18 cellular contexts compared by ENCODE assay signal in the genomic region with DNA sequence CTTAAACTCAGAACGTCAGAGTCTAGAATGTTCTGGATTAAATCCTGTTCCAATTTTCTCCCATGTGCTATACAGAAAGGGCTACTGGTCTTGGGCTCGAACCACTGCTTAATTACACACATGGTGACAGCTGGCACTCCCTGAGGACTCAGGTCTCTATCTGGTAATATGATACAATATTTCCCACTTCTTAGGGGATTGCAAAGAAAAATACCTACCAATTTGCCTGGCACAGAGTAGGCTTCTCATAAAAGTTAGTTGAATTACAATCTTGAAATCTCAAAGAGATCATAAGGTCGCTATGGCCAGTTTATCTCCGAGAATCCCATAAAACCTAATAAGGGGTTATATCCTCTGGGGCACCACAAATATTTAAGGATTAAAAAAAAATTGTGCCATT. TPM values are rescaled to one million over a fixed set of nuclear protein-coding genes. Genes with fewer than 3 reads are reported as not detected.
"Had no signal": no experiment of that assay in that cellular context is flagged by ENCODE, and none has a peak within 500 bp of the region (broad histone marks: within the 10 kb centered on the region; RNA-seq: fewer than 3 reads in every experiment).

No MANE protein-coding gene starts in this region.

- H3K36me3 Mint-ChIP-seq: activated naive CD8-positive, alpha-beta T cell treated with anti-CD3 and anti-CD28 coated beads for 36 hours; memory B cell; naive thymus-derived CD8-positive, alpha-beta T cell; stimulated activated naive B cell treated with anti-CD40 and anti-IgM and Interleukin-4, amounts not matched to agents 10 μg/mL and 1 μg/mL and 100 μg/mL, for 72 hours had no signal

- H3K4me3 ChIP-seq: esophagus muscularis mucosa, ovary, upper lobe of right lung had no signal

- H3K4me1 Mint-ChIP-seq: activated naive CD8-positive, alpha-beta T cell treated with anti-CD3 and anti-CD28 coated beads for 36 hours; activated T-helper 17 cell treated with anti-CD3 and anti-CD28 coated beads, Interleukin-2, amount 50 U/mL, for 72 hours; memory B cell; naive thymus-derived CD8-positive, alpha-beta T cell; stimulated activated naive B cell treated with anti-CD40 and anti-IgM and Interleukin-4, amounts not matched to agents 10 μg/mL and 1 μg/mL and 100 μg/mL, for 72 hours had no signal

- H3K27ac ChIP-seq: esophagus muscularis mucosa, ovary, upper lobe of right lung, WERI-Rb-1 had no signal

- H3K4me1 ChIP-seq: upper lobe of right lung had no signal

- H3K36me3 ChIP-seq: esophagus muscularis mucosa, ovary, upper lobe of right lung, WERI-Rb-1 had no signal

- H3K27ac Mint-ChIP-seq: activated naive CD8-positive, alpha-beta T cell treated with anti-CD3 and anti-CD28 coated beads for 36 hours; activated T-helper 17 cell treated with anti-CD3 and anti-CD28 coated beads, Interleukin-2, amount 50 U/mL, for 72 hours; dendritic cell treated with granulocyte-macrophage colony-stimulating factor and Interleukin-4, amounts not matched to agents 40 ng/mL and 50 ng/mL, for 4 days; memory B cell; naive thymus-derived CD8-positive, alpha-beta T cell; stimulated activated naive B cell treated with anti-CD40 and anti-IgM and Interleukin-4, amounts not matched to agents 10 μg/mL and 1 μg/mL and 100 μg/mL, for 72 hours had no signal

- DNase-seq: activated CD4-positive, alpha-beta T cell treated with anti-CD3 and anti-CD28 coated beads, Interleukin-2, amount 50 U/mL, for 48 hours; activated naive CD4-positive, alpha-beta T cell; activated naive CD8-positive, alpha-beta T cell treated with anti-CD3 and anti-CD28 coated beads for 36 hours; activated T-cell treated with anti-CD3 and anti-CD28 coated beads, Interleukin-2, amount 50 U/mL, for 1 hour; amniotic stem cell; effector memory CD4-positive, alpha-beta T cell; naive thymus-derived CD8-positive, alpha-beta T cell; ovary; stimulated activated CD4-positive, alpha-beta T cell treated with anti-CD3 and anti-CD28 coated beads, Interleukin-4, amount 100 ng/mL, for 4 hours; stimulated activated naive B cell treated with anti-CD40 and anti-IgM and Interleukin-4, amounts not matched to agents 10 μg/mL and 1 μg/mL and 100 μg/mL, for 72 hours; upper lobe of right lung; WERI-Rb-1 had no signal

- H3K9me3 Mint-ChIP-seq: activated naive CD8-positive, alpha-beta T cell treated with anti-CD3 and anti-CD28 coated beads for 36 hours; activated T-helper 17 cell treated with anti-CD3 and anti-CD28 coated beads, Interleukin-2, amount 50 U/mL, for 72 hours; dendritic cell treated with granulocyte-macrophage colony-stimulating factor and Interleukin-4, amounts not matched to agents 40 ng/mL and 50 ng/mL, for 4 days; memory B cell; naive thymus-derived CD8-positive, alpha-beta T cell; stimulated activated naive B cell treated with anti-CD40 and anti-IgM and Interleukin-4, amounts not matched to agents 10 μg/mL and 1 μg/mL and 100 μg/mL, for 72 hours had no signal

- H3K4me3 Mint-ChIP-seq: activated naive CD8-positive, alpha-beta T cell treated with anti-CD3 and anti-CD28 coated beads for 36 hours; activated T-helper 17 cell treated with anti-CD3 and anti-CD28 coated beads, Interleukin-2, amount 50 U/mL, for 72 hours; dendritic cell treated with granulocyte-macrophage colony-stimulating factor and Interleukin-4, amounts not matched to agents 40 ng/mL and 50 ng/mL, for 4 days; memory B cell; naive thymus-derived CD8-positive, alpha-beta T cell; stimulated activated naive B cell treated with anti-CD40 and anti-IgM and Interleukin-4, amounts not matched to agents 10 μg/mL and 1 μg/mL and 100 μg/mL, for 72 hours had no signal

- FAIRE-seq: endothelial cell of umbilical vein had no signal

- H3K9me3 ChIP-seq: esophagus muscularis mucosa, ovary, upper lobe of right lung had no signal

- ATAC-seq: activated T-helper 17 cell treated with anti-CD3 and anti-CD28 coated beads, Interleukin-2, amount 50 U/mL, for 72 hours; naive thymus-derived CD8-positive, alpha-beta T cell; sciatic nerve; stimulated activated naive B cell treated with anti-CD40 and anti-IgM and Interleukin-4, amounts not matched to agents 10 μg/mL and 1 μg/mL and 100 μg/mL, for 72 hours; upper lobe of right lung had no signal

- H3K27me3 ChIP-seq: esophagus muscularis mucosa, ovary, upper lobe of right lung had no signal

RNA-seq across cellular contexts. Expression of gene GPM6B, which starts 8.6 kb away (rescaled TPM):
- total RNA-seq: activated naive CD8-positive, alpha-beta T cell treated with anti-CD3 and anti-CD28 coated beads for 36 hours; activated T-helper 17 cell treated with anti-CD3 and anti-CD28 coated beads, Interleukin-2, amount 50 U/mL, for 72 hours; endothelial cell of umbilical vein; naive thymus-derived CD8-positive, alpha-beta T cell had no signal
